Comparison of ENCODE assay signal across 1 cellular context in the genomic region with DNA sequence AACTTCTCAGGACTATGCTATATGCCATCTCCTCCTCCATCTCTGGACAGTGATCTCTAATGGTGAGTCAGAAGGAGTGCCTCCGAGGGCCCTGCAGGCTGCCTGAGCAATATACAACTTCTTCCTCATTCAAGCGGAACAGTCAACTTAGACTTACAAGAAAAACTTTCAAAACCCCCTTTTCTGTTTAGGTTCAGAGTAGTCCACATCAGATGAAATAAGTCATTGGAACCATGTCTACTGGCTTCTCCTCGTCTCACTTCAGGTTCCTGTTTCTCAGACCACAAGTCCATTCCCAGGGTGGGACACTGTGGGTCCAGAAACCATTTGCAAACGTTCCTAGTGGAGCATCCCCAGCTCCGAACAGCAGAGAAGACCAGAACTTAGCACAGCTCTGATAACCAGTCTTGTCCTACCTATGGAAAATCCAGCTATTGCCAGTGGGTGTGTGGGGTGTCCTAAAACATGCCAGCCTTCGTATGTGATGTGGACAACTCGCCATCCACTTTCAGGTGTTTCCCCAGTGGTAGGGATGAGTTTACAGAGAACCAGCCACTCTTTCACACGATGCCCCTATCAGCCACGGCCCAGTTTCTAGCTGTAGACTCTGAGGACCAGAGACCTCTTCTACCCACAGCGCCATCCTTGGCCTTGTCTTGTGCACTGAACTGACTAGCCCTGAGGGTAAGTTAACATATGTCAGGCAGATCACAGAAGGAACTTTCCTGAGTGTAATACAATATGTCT.
TF ChIP-seq lines count a peak whose summit lies in the region.

No MANE protein-coding gene starts in this region.

TF ChIP-seq in GM23338, 12 proteins besides CTCF, POLR2A, EP300 and RAD21 (continued from another document):
- no peak for TF ChIP-seq ZNF462 (CRISPR knock-in tag; IDR thresholded peaks at IDR 0.05)
